ENCODE assay signal across 20 cellular contexts in the genomic region with DNA sequence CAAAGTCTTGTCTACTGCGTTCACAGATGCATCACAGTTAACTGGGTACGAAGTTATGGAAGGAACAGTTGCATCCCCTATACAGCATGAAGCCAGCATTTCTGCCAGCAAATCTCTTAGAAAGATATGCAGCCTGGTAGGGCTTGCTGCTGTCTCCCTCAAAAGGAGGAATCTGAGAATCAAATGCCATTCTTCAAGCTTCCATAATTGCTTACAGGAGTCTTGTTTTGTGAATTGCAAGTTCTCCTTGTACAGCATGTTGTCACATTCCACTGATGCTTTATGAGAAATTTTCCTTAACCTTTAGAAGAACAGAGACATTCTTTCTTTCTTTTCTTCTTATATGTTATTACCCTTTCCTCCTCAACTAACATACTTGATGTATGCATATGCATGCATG.
DNase-seq lines count a peak whose midpoint lies in the region; ATAC-seq and TF ChIP-seq lines count a peak whose summit lies in the region.
"Had no signal": no experiment of that assay in that cellular context is flagged by ENCODE, and none has a peak within 500 bp of the region (broad histone marks: within the 10 kb centered on the region; RNA-seq: fewer than 3 reads in every experiment).

No MANE protein-coding gene starts in this region.

- no peaks in the 10 kb centered on the region for H3K9me3 ChIP-seq in muscle layer of colon (ENCODE audit: low read length)
- H3K9me3 ChIP-seq: SJSA1 had no signal

- TF ChIP-seq CTCF in AG04449 (IDR thresholded peaks at IDR 0.05; ENCODE audit: insufficient read depth, low read length, missing control alignments): no peak

- peak overlapping the region; percentile 40 for H3K27ac ChIP-seq in muscle layer of colon (ENCODE audit: low read depth, low read length)
- H3K27ac ChIP-seq: SJSA1 had no signal

- POLR2A ChIA-PET in AG04449 (lab: Yijun Ruan, JAX): no interaction called here

- DNase-seq in AG04449 (ENCODE audit: low read depth, low spot score) (peak; percentile 38), EL (peak; percentile 14), amniotic epithelial cell (ENCODE audit: low read depth) (peak; percentile 21), dermis blood vessel endothelial cell (no peak), NCI-H226 (no peak)
- DNase-seq: 8988T; CD4-positive, CD25-positive, alpha-beta regulatory T cell; COR-L47; DMS79; H9; Karpas-422; MV-4-11; NCI-H1105 treated with DMSO at 0.1 percent for 48 hours; NCI-H2171; NCI-H446; NCI-H526 had no signal

- CTCF ChIA-PET in AG04449 (lab: Yijun Ruan, JAX): no interaction called here

- no peaks in the 10 kb centered on the region for H3K27me3 ChIP-seq in muscle layer of colon (ENCODE audit: control insufficient read depth in 1 of 2, insufficient read depth in 2 of 2, low read length in 2 of 2)
- H3K27me3 ChIP-seq: SJSA1 had no signal

- H3K9ac ChIP-seq in muscle layer of colon (ENCODE audit: low read length): no peak overlapping the region

- no peak for ATAC-seq in HG03571 (IDR thresholded peaks at IDR 0.05; ENCODE audit: unreplicated experiment)
- no peak for ATAC-seq in HG02973 (IDR thresholded peaks at IDR 0.05; ENCODE audit: unreplicated experiment)

- H3K4me1 ChIP-seq in muscle layer of colon (ENCODE audit: insufficient read depth, low read length): peaks cover 48% of the 10 kb centered on the region

- H3K4me3 ChIP-seq in AG04449 (ENCODE audit: low read depth, low read length): no peak overlapping the region
- H3K4me3 ChIP-seq in muscle layer of colon (ENCODE audit: low read depth in 1 of 2, low read length in 2 of 2): no peak overlapping the region
- H3K4me3 ChIP-seq: SJSA1 had no signal

- H3K36me3 ChIP-seq in muscle layer of colon (ENCODE audit: insufficient read depth, low read length): no peaks in the 10 kb centered on the region
- H3K36me3 ChIP-seq: SJSA1 had no signal

Comparison
In these comparisons a context has a peak if more than half of its experiments do, and no peak if none do; other contexts are left out.
1. DNase-seq: peak in AG04449 (single experiment), EL (single experiment) and amniotic epithelial cell (single experiment); none in dermis blood vessel endothelial cell (single experiment) and NCI-H226 (single experiment).